2 cellular contexts compared by ENCODE assay signal in the genomic region with DNA sequence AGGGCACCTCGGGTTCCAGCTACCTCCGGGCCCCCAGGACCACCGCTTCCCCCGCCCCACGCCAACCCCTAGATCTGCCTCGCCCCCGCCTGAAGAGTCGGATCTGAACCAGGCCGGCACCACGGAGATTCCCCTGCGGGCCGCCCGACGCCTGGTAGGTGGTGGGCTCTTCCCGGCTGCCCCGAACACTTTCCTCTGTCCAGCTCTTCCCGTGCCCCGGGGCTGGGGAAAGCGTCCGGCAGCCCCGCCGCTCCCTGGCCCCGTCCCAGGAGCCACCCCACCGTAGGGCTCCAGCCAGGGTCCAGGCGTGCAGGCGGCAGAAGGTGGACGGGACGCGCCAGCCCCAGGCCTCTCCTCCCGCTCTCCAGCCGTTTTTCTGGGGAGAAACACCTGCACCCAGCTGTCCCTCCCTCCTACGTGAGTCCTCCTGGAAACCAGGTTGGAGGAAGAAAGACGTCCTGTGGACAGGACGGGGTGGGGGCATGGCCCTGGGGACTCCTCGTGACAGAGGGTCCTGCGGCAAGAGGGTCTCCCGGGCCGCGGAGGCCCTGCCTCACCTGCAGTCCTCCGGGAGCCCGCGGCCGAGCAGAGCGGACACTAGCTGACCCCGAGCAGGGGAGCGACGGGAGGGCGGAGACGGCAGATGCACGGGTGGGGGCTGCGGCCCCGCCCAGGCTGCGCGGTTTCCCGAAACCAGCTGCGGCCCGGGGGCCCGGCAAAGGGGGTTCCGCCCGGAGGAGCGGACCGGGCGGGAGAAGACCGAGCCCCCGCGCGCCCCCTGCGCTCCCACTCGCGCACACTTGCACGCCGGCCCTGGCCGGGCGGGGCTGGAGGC.
TF ChIP-seq lines count a peak whose summit lies in the region.

A gene (minus strand): TSS at position 624 of the 835 bp plus-strand sequence. CDS start 3,795 bp downstream, outside the sequence.

TF ChIP-seq in IMR-90, 13 proteins besides CTCF, POLR2A, EP300 and RAD21:
- TF ChIP-seq BHLHE40 (IDR thresholded peaks at IDR 0.05; ENCODE audit: low read depth, low read length) (no peak), CHD1 (IDR thresholded peaks at IDR 0.05; ENCODE audit: low read depth, low read length) (no peak), FOS (IDR thresholded peaks at IDR 0.05; ENCODE audit: low read depth, low read length) (no peak), RFX5 (IDR thresholded peaks at IDR 0.05; ENCODE audit: low read depth, low read length) (no peak), CEBPB (IDR thresholded peaks at IDR 0.05; ENCODE audit: low read depth, low read length) (no peak), MAZ (IDR thresholded peaks at IDR 0.05; ENCODE audit: borderline replicate concordance, low read depth, low read length) (no peak), NFE2L2 (IDR thresholded peaks at IDR 0.05; ENCODE audit: low read depth, low read length) (no peak), SMC3 (IDR thresholded peaks at IDR 0.05; ENCODE audit: low read depth, low read length) (no peak)
- TF ChIP-seq, protein P1, sequence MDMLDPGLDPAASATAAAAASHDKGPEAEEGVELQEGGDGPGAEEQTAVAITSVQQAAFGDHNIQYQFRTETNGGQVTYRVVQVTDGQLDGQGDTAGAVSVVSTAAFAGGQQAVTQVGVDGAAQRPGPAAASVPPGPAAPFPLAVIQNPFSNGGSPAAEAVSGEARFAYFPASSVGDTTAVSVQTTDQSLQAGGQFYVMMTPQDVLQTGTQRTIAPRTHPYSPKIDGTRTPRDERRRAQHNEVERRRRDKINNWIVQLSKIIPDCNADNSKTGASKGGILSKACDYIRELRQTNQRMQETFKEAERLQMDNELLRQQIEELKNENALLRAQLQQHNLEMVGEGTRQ (IDR thresholded peaks at IDR 0.05; ENCODE audit: low read depth, low read length) = no peak
- TF ChIP-seq, protein P2, sequence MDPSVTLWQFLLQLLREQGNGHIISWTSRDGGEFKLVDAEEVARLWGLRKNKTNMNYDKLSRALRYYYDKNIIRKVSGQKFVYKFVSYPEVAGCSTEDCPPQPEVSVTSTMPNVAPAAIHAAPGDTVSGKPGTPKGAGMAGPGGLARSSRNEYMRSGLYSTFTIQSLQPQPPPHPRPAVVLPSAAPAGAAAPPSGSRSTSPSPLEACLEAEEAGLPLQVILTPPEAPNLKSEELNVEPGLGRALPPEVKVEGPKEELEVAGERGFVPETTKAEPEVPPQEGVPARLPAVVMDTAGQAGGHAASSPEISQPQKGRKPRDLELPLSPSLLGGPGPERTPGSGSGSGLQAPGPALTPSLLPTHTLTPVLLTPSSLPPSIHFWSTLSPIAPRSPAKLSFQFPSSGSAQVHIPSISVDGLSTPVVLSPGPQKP (IDR thresholded peaks at IDR 0.05; ENCODE audit: borderline replicate concordance, low read depth, low read length) = no peak

TF ChIP-seq in GM12878, 131 proteins besides CTCF, POLR2A, EP300 and RAD21:
- peak; percentile 38 for TF ChIP-seq SUZ12 (IDR thresholded peaks at IDR 0.05; ENCODE audit: unreplicated experiment)
- TF ChIP-seq, protein P3, sequence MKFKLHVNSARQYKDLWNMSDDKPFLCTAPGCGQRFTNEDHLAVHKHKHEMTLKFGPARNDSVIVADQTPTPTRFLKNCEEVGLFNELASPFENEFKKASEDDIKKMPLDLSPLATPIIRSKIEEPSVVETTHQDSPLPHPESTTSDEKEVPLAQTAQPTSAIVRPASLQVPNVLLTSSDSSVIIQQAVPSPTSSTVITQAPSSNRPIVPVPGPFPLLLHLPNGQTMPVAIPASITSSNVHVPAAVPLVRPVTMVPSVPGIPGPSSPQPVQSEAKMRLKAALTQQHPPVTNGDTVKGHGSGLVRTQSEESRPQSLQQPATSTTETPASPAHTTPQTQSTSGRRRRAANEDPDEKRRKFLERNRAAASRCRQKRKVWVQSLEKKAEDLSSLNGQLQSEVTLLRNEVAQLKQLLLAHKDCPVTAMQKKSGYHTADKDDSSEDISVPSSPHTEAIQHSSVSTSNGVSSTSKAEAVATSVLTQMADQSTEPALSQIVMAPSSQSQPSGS (IDR thresholded peaks at IDR 0.05; ENCODE audit: low read length) = no peak
- TF ChIP-seq GABPA (IDR thresholded peaks at IDR 0.05; ENCODE audit: low read depth) = no peak
